ENCODE assay signal across 8 cellular contexts in genomic region chr10:70671619-70672164, GRCh38. TPM values are rescaled to one million over a fixed set of nuclear protein-coding genes. Genes with fewer than 3 reads are reported as not detected.
A peak's percentile ranks its signal among the peaks of the same experiment; 100 is the strongest.
DNase-seq lines count a peak whose midpoint lies in the region; ATAC-seq and TF ChIP-seq lines count a peak whose summit lies in the region.

No MANE protein-coding gene starts in this region.

- H3K36me3 Mint-ChIP-seq in MCF 10A (ENCODE audit: insufficient read depth, unreplicated experiment), result peaks cover 6% of the 10 kb centered on the region

- DNase-seq in cardiac muscle cell (ENCODE audit: low read depth in 1 of 2, low spot score in 1 of 2) (no peak), Right ventricle myocardium superior (no peak), MCF 10A (ENCODE audit: unreplicated experiment) (no peak), lower lobe of right lung (no peak), tibial artery (no peak), D341Med (ENCODE audit: low spot score) (no peak), NCI-H1105 treated with DMSO at 0.1 percent for 48 hours (lab: John Stamatoyannopoulos, UW) (no peak), NCI-H226 (no peak)

- no peak for ATAC-seq in Right ventricle myocardium superior (ENCODE audit: poor library complexity)
- ATAC-seq in lower lobe of right lung, result no peak

- no TSS peak for BruUV-seq in MCF 10A (replicated peaks; lab: Mats Ljungman, UMichigan)

- peak overlapping the region; percentile 61 for H3K4me3 Mint-ChIP-seq in MCF 10A (ENCODE audit: unreplicated experiment)

- no peak overlapping the region for H3K27ac Mint-ChIP-seq in MCF 10A (ENCODE audit: low read depth, unreplicated experiment)

- peaks cover 30% of the 10 kb centered on the region for H3K4me1 Mint-ChIP-seq in MCF 10A (ENCODE audit: insufficient read depth, unreplicated experiment)

- POLR2A ChIA-PET in MCF 10A (lab: Yijun Ruan, JAX), result interaction anchor here (0.8 kb wide), 1 partner anchor 531 kb away, joined by 3 read pairs; no protein-coding TSS in a partner anchor

- no peaks in the 10 kb centered on the region for H3K9me3 Mint-ChIP-seq in MCF 10A (ENCODE audit: unreplicated experiment)

- intact Hi-C loops in Right ventricle myocardium superior (cut with DNase I), result loop anchor here (10.0 kb wide), 1 partner anchor 117 kb away; no protein-coding TSS in a partner anchor
- intact Hi-C loops in MCF 10A (cut with micrococcal nuclease), result loop anchor here (2.0 to 10.0 kb wide), 4 partner anchors 53 to 113 kb away; no protein-coding TSS in a partner anchor
- intact Hi-C loops in lower lobe of right lung (cut with DNase I), result no loop called here
- intact Hi-C loops in tibial artery (cut with DNase I; ENCODE audit: low total_unique reads), result no loop called here

- H3K9me3 ChIP-seq in cardiac muscle cell (ENCODE audit: low read depth) (no peaks in the 10 kb centered on the region), lower lobe of right lung (no peaks in the 10 kb centered on the region), tibial artery (no peaks in the 10 kb centered on the region)

- peaks cover 38% of the 10 kb centered on the region for H3K27me3 Mint-ChIP-seq in MCF 10A (ENCODE audit: insufficient read depth, unreplicated experiment)

- H3K4me3 ChIP-seq in cardiac muscle cell (peak overlapping the region; percentile 37), lower lobe of right lung (peak overlapping the region; percentile 43), tibial artery (peak overlapping the region; percentile 27 to 49)

- H3K27me3 ChIP-seq in cardiac muscle cell (peaks cover 29% of the 10 kb centered on the region), lower lobe of right lung (ENCODE audit: low read depth) (peaks cover 15% of the 10 kb centered on the region), tibial artery (peaks cover 0 to 44% of the 10 kb centered on the region in 2 donors)

- H3K27ac ChIP-seq in cardiac muscle cell (no peak overlapping the region), lower lobe of right lung (no peak overlapping the region), tibial artery (no peak overlapping the region)

- TF ChIP-seq CTCF in cardiac muscle cell (IDR thresholded peaks at IDR 0.05; ENCODE audit: low read depth, low read length), result no peak
- no peak for TF ChIP-seq CTCF in MCF 10A (IDR thresholded peaks at IDR 0.05; ENCODE audit: unreplicated experiment)
- no peak for TF ChIP-seq CTCF in lower lobe of right lung (IDR thresholded peaks at IDR 0.05)
- TF ChIP-seq CTCF in tibial artery (IDR thresholded peaks at IDR 0.05), result no peak

- H3K4me1 ChIP-seq in cardiac muscle cell (ENCODE audit: low read depth), result peaks cover 2% of the 10 kb centered on the region
- H3K4me1 ChIP-seq in lower lobe of right lung, result peaks cover 9% of the 10 kb centered on the region
- H3K4me1 ChIP-seq in tibial artery, result peaks cover 0 to 19% (median 16%) of the 10 kb centered on the region in 4 donors

- CTCF ChIA-PET in MCF 10A (lab: Yijun Ruan, JAX), result no interaction called here

- H3K36me3 ChIP-seq in cardiac muscle cell (no peaks in the 10 kb centered on the region), lower lobe of right lung (no peaks in the 10 kb centered on the region), tibial artery (no peaks in the 10 kb centered on the region)

RNA-seq across cellular contexts. Expression of gene ADAMTS14, which starts 0.6 kb away (rescaled TPM):
- 0.63 and 1.9 TPM in 2 replicates for total RNA-seq in cardiac muscle cell
- 1.2 and 2.2 TPM in 2 replicates for polyA plus RNA-seq in cardiac muscle cell
- total RNA-seq in Right ventricle myocardium superior, result 0.16 TPM
- total RNA-seq in MCF 10A (2022), result 0.25 TPM in 1 of 2 replicates, not detected in the other
- 0.53 TPM for total RNA-seq in lower lobe of right lung

Comparison
In these comparisons a context has a peak if more than half of its experiments do, and no peak if none do; other contexts are left out.
1. intact Hi-C loops: an anchor here in Right ventricle myocardium superior (10.0 kb wide) and MCF 10A (2.0 to 10.0 kb wide); none called in lower lobe of right lung and tibial artery.